ENCODE assay signal across 19 cellular contexts in the genomic region with DNA sequence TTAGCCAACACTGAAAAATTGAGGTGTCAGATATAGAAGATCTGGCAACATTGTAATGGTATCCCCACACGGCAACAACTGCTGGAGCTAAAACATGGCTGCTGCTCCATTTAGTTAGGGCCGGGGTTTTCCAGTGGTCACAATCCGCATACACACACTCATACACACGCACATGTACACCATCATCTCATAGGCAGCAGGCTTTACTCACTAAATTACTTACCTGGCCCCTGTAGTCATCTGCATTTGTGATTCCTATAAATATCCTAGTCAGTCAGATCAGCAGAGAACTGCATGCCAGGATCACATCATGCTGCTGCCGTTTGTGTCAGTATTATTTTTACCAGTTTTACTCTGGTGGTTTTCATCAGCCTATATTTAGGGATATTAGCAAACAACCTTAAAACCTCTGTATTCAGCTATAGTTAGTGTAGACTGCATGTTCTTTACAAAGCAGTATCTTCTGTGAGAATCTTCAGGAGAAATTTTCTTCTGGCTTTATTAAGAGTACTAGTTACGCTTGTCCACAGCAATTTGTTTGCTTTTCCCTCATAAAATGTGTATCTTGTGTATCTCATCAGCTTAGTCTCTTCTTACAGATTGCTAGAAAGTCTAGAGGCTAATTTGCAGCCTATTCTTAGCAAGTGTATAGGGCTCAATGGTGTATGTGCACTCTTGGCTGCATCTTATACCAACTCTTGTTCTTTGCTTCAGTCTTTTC. TPM values are rescaled to one million over a fixed set of nuclear protein-coding genes. Genes with fewer than 3 reads are reported as not detected.
DNase-seq lines count a peak whose midpoint lies in the region; ATAC-seq, FAIRE-seq and TF ChIP-seq lines count a peak whose summit lies in the region.
"Had no signal": no experiment of that assay in that cellular context is flagged by ENCODE, and none has a peak within 500 bp of the region (broad histone marks: within the 10 kb centered on the region; RNA-seq: fewer than 3 reads in every experiment).

No MANE protein-coding gene starts in this region.

- H3K27ac ChIP-seq in K562 (ENCODE audit: extremely low read depth, low read depth, low read length) (no peak overlapping the region; the same call in 2 of the 3 replicates), right cardiac atrium (ENCODE audit: low read length) (no peak overlapping the region), OCI-LY7 (ENCODE audit: low read depth, low read length, poor library complexity, severe bottlenecking) (no peak overlapping the region)
- H3K27ac ChIP-seq: breast epithelium, suprapubic skin had no signal

- H3K79me2 ChIP-seq in K562 (ENCODE audit: control insufficient read depth, insufficient read depth, low read length) (no peaks in the 10 kb centered on the region), OCI-LY7 (ENCODE audit: insufficient read depth, low read depth, low read length) (no peaks in the 10 kb centered on the region)

- no peak for TF ChIP-seq EP300 in K562 (IDR thresholded peaks at IDR 0.05; ENCODE audit: low read length)

- peak; percentile 82 for ATAC-seq in GM19455 (IDR thresholded peaks at IDR 0.05; ENCODE audit: unreplicated experiment)
- peak; percentile 59 for ATAC-seq in K562
- ATAC-seq in GM21619 (IDR thresholded peaks at IDR 0.05; ENCODE audit: unreplicated experiment) = no peak
- ATAC-seq in right cardiac atrium = no peak
- ATAC-seq: activated CD8-positive, alpha-beta memory T cell treated with anti-CD3 and anti-CD28 coated beads, Interleukin-2, amount 10 ng/mL, durations not matched to agents 7 days and 5 days; naive thymus-derived CD8-positive, alpha-beta T cell had no signal

- intact Hi-C loops in K562 (cut with micrococcal nuclease) = no loop called here
- intact Hi-C loops in right cardiac atrium (cut with DNase I) = no loop called here
- intact Hi-C loops in OCI-LY7 (cut with micrococcal nuclease; ENCODE audit: unreplicated experiment) = no loop called here

- no peak for TF ChIP-seq RAD21 in K562 (CRISPR knock-in tag; conservative IDR thresholded peaks at IDR 0.05 in 1 of 2, IDR thresholded peaks at IDR 0.05 in 1 of 2)

- H4K20me1 ChIP-seq in K562 (replicated peaks; ENCODE audit: control insufficient read depth, insufficient read depth, low read length) = no peaks in the 10 kb centered on the region
- H4K20me1 ChIP-seq in OCI-LY7 (ENCODE audit: insufficient read depth, low read length) = no peaks in the 10 kb centered on the region

- H3K4me1 ChIP-seq in K562 (replicated peaks in 1 of 2; ENCODE audit: control insufficient read depth in 2 of 2, insufficient read depth in 2 of 2, low read length in 2 of 2) = no peaks in the 10 kb centered on the region
- H3K4me1 ChIP-seq in right cardiac atrium (ENCODE audit: control insufficient read depth, insufficient read depth, low read length) = no peaks in the 10 kb centered on the region
- H3K4me1 ChIP-seq in OCI-LY7 (ENCODE audit: insufficient read depth, low read length, poor library complexity, severe bottlenecking) = no peaks in the 10 kb centered on the region
- H3K4me1 ChIP-seq: breast epithelium, suprapubic skin had no signal

- CTCF ChIA-PET in K562 (lab: Yijun Ruan, JAX; ENCODE audit: low intra/inter-chr PET ratio) (no interaction called here), OCI-LY7 (lab: Charles Lee; ENCODE audit: unreplicated experiment) (no interaction called here)

- POLR2A ChIA-PET in K562 (lab: Yijun Ruan, JAX) (no interaction called here), OCI-LY7 (lab: Charles Lee) (interaction anchor here (0.9 to 1.0 kb wide), 2 partner anchors 16 to 30 kb away, joined by 3 to 5 read pairs; no protein-coding TSS in a partner anchor)

- no peaks in the 10 kb centered on the region; the same call in 1 of the 2 replicates for H3K9me3 ChIP-seq in K562 (replicated peaks; ENCODE audit: control insufficient read depth, insufficient read depth, low read depth, low read length)
- peaks cover 2% of the 10 kb centered on the region for H3K9me3 ChIP-seq in right cardiac atrium (ENCODE audit: control insufficient read depth, low read length)
- no peaks in the 10 kb centered on the region for H3K9me3 ChIP-seq in OCI-LY7 (ENCODE audit: low read length)
- H3K9me3 ChIP-seq: breast epithelium, suprapubic skin had no signal

- no peak overlapping the region for H3K4me3 ChIP-seq in K562
- H3K4me3 ChIP-seq in right cardiac atrium (ENCODE audit: low read length) = no peak overlapping the region
- H3K4me3 ChIP-seq in OCI-LY7 (ENCODE audit: low read depth, low read length, poor library complexity, severe bottlenecking) = no peak overlapping the region
- H3K4me3 ChIP-seq: breast epithelium, suprapubic skin had no signal

- H3K4me2 ChIP-seq in K562 (ENCODE audit: insufficient read depth, low read length) (peak overlapping the region; percentile 33; the same call in 1 of the 2 replicates), OCI-LY7 (ENCODE audit: low read length) (no peak overlapping the region)

- peak; percentile 55 for DNase-seq in DMS53 treated with DMSO at 0.1 percent for 48 hours (lab: John Stamatoyannopoulos, UW; ENCODE audit: unreplicated experiment)
- DNase-seq in NCI-H2029 (lab: John Stamatoyannopoulos, UW) = peak; percentile 27
- peak in 1 of 4 experiments; percentile 20 for DNase-seq in K562 (ENCODE audit: extremely low read depth in 1 of 4, low spot score in 3 of 4)
- DNase-seq in superior temporal gyrus (ENCODE audit: extremely low spot score) = no peak
- DNase-seq in right cardiac atrium = no peak
- DNase-seq in OCI-LY7 (ENCODE audit: low spot score) = no peak
- DNase-seq: activated CD8-positive, alpha-beta memory T cell treated with anti-CD3 and anti-CD28 coated beads, Interleukin-2, amount 10 ng/mL, durations not matched to agents 7 days and 5 days; EL; hippocampal formation; IMR-90; naive thymus-derived CD8-positive, alpha-beta T cell; OCI-M1; posterior cingulate gyrus; small intestine had no signal

- no peaks in the 10 kb centered on the region for H3K9me2 ChIP-seq in OCI-LY7 (ENCODE audit: insufficient read depth, low read length)

- TF ChIP-seq CTCF in K562 (IDR thresholded peaks at IDR 0.05 in 2 of 3, conservative IDR thresholded peaks at IDR 0.05 in 1 of 3; ENCODE audit: insufficient read depth in 2 of 3, low read depth in 1 of 3, low read length in 3 of 3) = no peak
- no peak for TF ChIP-seq CTCF in OCI-LY7 (conservative IDR thresholded peaks at IDR 0.05; ENCODE audit: low read length)

- TF ChIP-seq POLR2A in K562 (conservative IDR thresholded peaks at IDR 0.05) = no peak

- WGBS in K562 (ENCODE audit: insufficient coverage, low coverage, missing lambda C conversion rate) = 17% methylated on average over 6 of the region's 6 CpGs
- 78% methylated on average over 6 of the region's 6 CpGs for WGBS in right cardiac atrium

- H2AFZ ChIP-seq in K562 (ENCODE audit: low read depth, low read length) (peak overlapping the region; percentile 93), OCI-LY7 (ENCODE audit: low read length) (no peak overlapping the region)

- no peaks in the 10 kb centered on the region for H3K36me3 ChIP-seq in K562 (ENCODE audit: control insufficient read depth, insufficient read depth, low read length)
- no peaks in the 10 kb centered on the region for H3K36me3 ChIP-seq in OCI-LY7 (ENCODE audit: insufficient read depth, low read length)
- H3K36me3 ChIP-seq: breast epithelium, suprapubic skin had no signal

- H3K9ac ChIP-seq in K562 (ENCODE audit: insufficient read depth in 1 of 2, low read depth in 2 of 2, low read length in 2 of 2) = peak overlapping the region in 1 of 2 experiments; percentile 39; a peak in 1 of 4 replicates

- BruUV-seq in K562 (replicated peaks; lab: Mats Ljungman, UMichigan) (no TSS peak), OCI-LY7 (replicated peaks; lab: Mats Ljungman, UMichigan) (no TSS peak)

- H3K9me1 ChIP-seq in K562 (ENCODE audit: control insufficient read depth, insufficient read depth, low read length) = no peaks in the 10 kb centered on the region

- H3K27me3 ChIP-seq in K562 (ENCODE audit: control insufficient read depth in 2 of 2, insufficient read depth in 2 of 2, low read length in 2 of 2) (no peaks in the 10 kb centered on the region), right cardiac atrium (ENCODE audit: control insufficient read depth, insufficient read depth) (no peaks in the 10 kb centered on the region)
- H3K27me3 ChIP-seq: breast epithelium, suprapubic skin had no signal

- in situ Hi-C loops in K562 (cut with MboI) = no loop called here

- peak; percentile 49 for FAIRE-seq in K562 (lab: Jason Lieb, UNC)
- FAIRE-seq: keratinocyte, small intestine had no signal

TF ChIP-seq in K562, 482 proteins besides CTCF, POLR2A, EP300 and RAD21:
- peak in 1 of 3 experiments; percentile 67 for TF ChIP-seq YY1 (IDR thresholded peaks at IDR 0.05; ENCODE audit: borderline replicate concordance in 1 of 3, control insufficient read depth in 1 of 3, extremely low read depth in 1 of 3, insufficient read depth in 3 of 3, insufficient read length in 1 of 3, insufficient replicate concordance in 2 of 3, low read depth in 1 of 3, low read length in 2 of 3)
- TF ChIP-seq SMAD1 (IDR thresholded peaks at IDR 0.05; ENCODE audit: low read depth, low read length, partially characterized antibody) = no peak

RNA-seq across cellular contexts. Expression of gene PTPN12, which starts 38.3 kb away (rescaled TPM):
- total RNA-seq in K562 (2011; cell fraction: chromatin; rRNA removed; ENCODE audit: low replicate concordance) = 44.0 and 164 TPM in 2 replicates
- total RNA-seq in K562 (2011; cell fraction: nucleolus; rRNA removed) = 21.3 and 33.6 TPM in 2 replicates
- total RNA-seq in K562 (2011; cell fraction: nucleoplasm; rRNA removed) = 65.3 and 97.1 TPM in 2 replicates
- total RNA-seq in K562 (2014; rRNA removed) (15.3 and 18.0 TPM in 2 replicates), K562 (2014; rRNA removed; fragmentation: Illumina TruSeq; extraction: Trizol) (25.5 and 33.6 TPM in 2 replicates), K562 (2015; rRNA removed; fragmentation: Illumina TruSeq; extraction: Trizol) (26.6 and 28.6 TPM in 2 replicates), K562 (2021) (39.4 and 46.0 TPM in 2 replicates), right cardiac atrium (10 to 100 TPM; 39.2 to 55.5 (median 50.0) TPM), OCI-LY7 (2022) (18.9 and 19.1 TPM in 2 replicates)
- polyA plus RNA-seq in K562 (2011; rRNA removed) (35.0 and 54.9 TPM in 2 replicates), K562 (2014; fragmentation: Illumina TruSeq; extraction: Trizol) (66.1 and 79.8 TPM in 2 replicates), K562 (2014; fragmentation: Nextera tagmentation; extraction: Ambion mirVana) (10 to 100 TPM; 16.8 to 18.0 TPM), K562 (2014; rRNA removed) (26.7 and 31.7 TPM in 2 replicates), right cardiac atrium (32.5 TPM)
- polyA plus RNA-seq in K562 (2011; cell fraction: cytosol; rRNA removed) = 16.2 and 17.8 TPM in 2 replicates
- 26.5 and 38.0 TPM in 2 replicates for polyA plus RNA-seq in K562 (2011; cell fraction: nucleus; rRNA removed)
- polyA plus RNA-seq in K562 (2012) = 41.5 and 61.5 TPM in 2 replicates
- polyA minus RNA-seq in K562 (2011; rRNA and poly(A)+ RNA removed) = 64.3 and 73.0 TPM in 2 replicates
- 13.8 and 25.5 TPM in 2 replicates for polyA minus RNA-seq in K562 (2011; cell fraction: cytosol; rRNA and poly(A)+ RNA removed)
- 27.9 and 32.2 TPM in 2 replicates for polyA minus RNA-seq in K562 (2011; cell fraction: nucleus; rRNA and poly(A)+ RNA removed)
- 2.7 and 7.1 TPM in 2 replicates for total RNA-seq in OCI-LY7 (2014; rRNA removed; shearing (Covaris generic))

Comparison
In these comparisons a context has a peak if more than half of its experiments do, and no peak if none do; other contexts are left out.
1. DNase-seq: peak in DMS53 treated with DMSO at 0.1 percent for 48 hours (single experiment) and NCI-H2029 (single experiment); none in superior temporal gyrus (single experiment), right cardiac atrium (0 of 3) and OCI-LY7 (single experiment).
2. ATAC-seq: peak in GM19455 (single experiment) and K562 (single experiment); none in GM21619 (single experiment) and right cardiac atrium (0 of 2).